1 cellular context compared by ENCODE assay signal in the genomic region with DNA sequence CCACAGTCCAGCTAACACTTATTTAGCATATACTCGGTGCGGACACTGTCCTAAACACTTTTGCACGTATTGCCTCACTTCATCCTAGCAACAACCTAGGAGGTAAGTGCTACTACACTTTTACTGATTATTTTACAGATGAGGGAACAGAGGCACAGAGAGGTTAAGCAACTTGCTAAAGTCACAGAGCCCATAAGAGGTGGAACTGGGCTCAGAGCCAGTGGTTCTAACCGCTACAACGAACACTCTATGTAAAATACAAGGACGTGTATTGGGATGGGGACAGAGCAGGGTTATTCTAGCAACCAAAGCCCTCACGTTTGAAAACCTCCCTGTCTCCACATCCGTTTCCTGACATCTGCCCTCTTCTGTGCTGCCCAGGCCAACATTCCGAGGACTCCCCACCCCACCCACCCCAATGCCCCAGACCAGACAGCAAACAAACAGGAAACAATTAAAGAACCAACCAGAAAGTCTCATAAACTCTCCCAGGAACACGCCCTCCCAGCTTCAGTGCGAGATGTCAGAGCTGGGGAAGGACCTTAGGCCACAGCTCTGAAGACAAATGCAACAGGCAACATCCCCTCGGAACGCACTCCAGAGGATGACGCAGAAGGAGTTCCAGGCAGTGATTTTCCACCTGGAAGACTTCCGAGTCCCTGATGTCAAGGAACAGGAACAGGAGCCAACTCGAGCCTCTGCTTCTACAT.
TF ChIP-seq lines count a peak whose summit lies in the region.

No MANE protein-coding gene starts in this region.

TF ChIP-seq in HepG2, 621 proteins besides CTCF, POLR2A, EP300 and RAD21:
- TF ChIP-seq, protein P1, sequence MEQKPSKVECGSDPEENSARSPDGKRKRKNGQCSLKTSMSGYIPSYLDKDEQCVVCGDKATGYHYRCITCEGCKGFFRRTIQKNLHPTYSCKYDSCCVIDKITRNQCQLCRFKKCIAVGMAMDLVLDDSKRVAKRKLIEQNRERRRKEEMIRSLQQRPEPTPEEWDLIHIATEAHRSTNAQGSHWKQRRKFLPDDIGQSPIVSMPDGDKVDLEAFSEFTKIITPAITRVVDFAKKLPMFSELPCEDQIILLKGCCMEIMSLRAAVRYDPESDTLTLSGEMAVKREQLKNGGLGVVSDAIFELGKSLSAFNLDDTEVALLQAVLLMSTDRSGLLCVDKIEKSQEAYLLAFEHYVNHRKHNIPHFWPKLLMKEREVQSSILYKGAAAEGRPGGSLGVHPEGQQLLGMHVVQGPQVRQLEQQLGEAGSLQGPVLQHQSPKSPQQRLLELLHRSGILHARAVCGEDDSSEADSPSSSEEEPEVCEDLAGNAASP (CRISPR knock-in tag; IDR thresholded peaks at IDR 0.05; ENCODE audit: borderline replicate concordance), result no peak
- TF ChIP-seq ZNF768 (CRISPR knock-in tag; IDR thresholded peaks at IDR 0.05), result peak; percentile 14; the same call in 1 of the 2 replicates
